Comparison of ENCODE assay signal across 8 cellular contexts in genomic region chr2:231037731-231038482, GRCh38. TPM values are rescaled to one million over a fixed set of nuclear protein-coding genes. Genes with fewer than 3 reads are reported as not detected.
DNase-seq lines count a peak whose midpoint lies in the region; ATAC-seq and TF ChIP-seq lines count a peak whose summit lies in the region.

No MANE protein-coding gene starts in this region.

- H3K27ac ChIP-seq in cardiac muscle cell (no peak overlapping the region), angular gyrus (ENCODE audit: low read depth, low read length) (peak overlapping the region; percentile 67), liver (ENCODE audit: low read depth in 1 of 2, low read length in 2 of 2) (peak overlapping the region; percentile 85), tibial artery (no peak overlapping the region)

- TF ChIP-seq RAD21 in liver (IDR thresholded peaks at IDR 0.05): no peak

- peak overlapping the region; percentile 37 for H3K4me3 ChIP-seq in cardiac muscle cell
- peak overlapping the region; percentile 69 to 95 (median 90) for H3K4me3 ChIP-seq in liver (ENCODE audit: low read depth in 1 of 3, low read length in 3 of 3)
- peak overlapping the region; percentile 10 to 36 for H3K4me3 ChIP-seq in tibial artery

- intact Hi-C loops in Right ventricle myocardium inferior (cut with DNase I): no loop called here
- intact Hi-C loops in tibial artery (cut with DNase I; ENCODE audit: low total_unique reads): no loop called here

- no peak for TF ChIP-seq CTCF in cardiac muscle cell (IDR thresholded peaks at IDR 0.05; ENCODE audit: low read depth, low read length)
- peak; percentile 6 for TF ChIP-seq CTCF in liver (IDR thresholded peaks at IDR 0.05; ENCODE audit: low read depth, low read length, missing input control)
- TF ChIP-seq CTCF in tibial artery (IDR thresholded peaks at IDR 0.05): no peak

- DNase-seq in cardiac muscle cell (ENCODE audit: low read depth in 1 of 2, low spot score in 1 of 2) (peak; percentile 6 to 54), Right ventricle myocardium inferior (ENCODE audit: missing footprints) (no peak), tibial artery (no peak), UCSD-AML1 (lab: John Stamatoyannopoulos, UW; ENCODE audit: unreplicated experiment) (no peak)
- no peak for DNase-seq in activated CD8-positive, alpha-beta memory T cell treated with anti-CD3 and anti-CD28 coated beads for 24 hours

- 1% methylated on average over 104 of the region's 104 CpGs for WGBS in liver

- peak overlapping the region in 1 of 2 donors; percentile 91 for H3K9ac ChIP-seq in liver (ENCODE audit: low read depth in 1 of 2, low read length in 2 of 2)

- no peak for ATAC-seq in Right ventricle myocardium inferior
- no peak for ATAC-seq in GM18867 (IDR thresholded peaks at IDR 0.05; ENCODE audit: unreplicated experiment)

- H3K9me3 ChIP-seq in cardiac muscle cell (ENCODE audit: low read depth) (no peaks in the 10 kb centered on the region), liver (ENCODE audit: control insufficient read depth in 4 of 4, low read length in 3 of 4) (no peaks in the 10 kb centered on the region), tibial artery (no peaks in the 10 kb centered on the region)

- H3K27me3 ChIP-seq in cardiac muscle cell (peaks cover 61% of the 10 kb centered on the region), liver (ENCODE audit: control insufficient read depth in 4 of 4, insufficient read depth in 4 of 4, low read length in 3 of 4) (no peaks in the 10 kb centered on the region), tibial artery (peaks cover 0 to 64% of the 10 kb centered on the region in 2 donors)

- no peaks in the 10 kb centered on the region for H3K36me3 ChIP-seq in cardiac muscle cell
- H3K36me3 ChIP-seq in liver (ENCODE audit: control insufficient read depth in 4 of 4, insufficient read depth in 3 of 4, low read depth in 1 of 4, low read length in 3 of 4): peaks cover 2 to 10% (median 5%) of the 10 kb centered on the region in 4 donors
- no peaks in the 10 kb centered on the region for H3K36me3 ChIP-seq in tibial artery

- H3K4me1 ChIP-seq in cardiac muscle cell (ENCODE audit: low read depth): no peaks in the 10 kb centered on the region
- H3K4me1 ChIP-seq in liver (ENCODE audit: control insufficient read depth in 4 of 4, insufficient read depth in 4 of 4, low read length in 3 of 4): peaks cover 8 to 67% (median 58%) of the 10 kb centered on the region in 4 donors
- peaks cover 0 to 13% (median 9%) of the 10 kb centered on the region in 4 donors for H3K4me1 ChIP-seq in tibial artery

TF ChIP-seq in liver, 16 proteins besides CTCF, POLR2A, EP300 and RAD21:
- TF ChIP-seq ZBTB33 (IDR thresholded peaks at IDR 0.05) (no peak), EGR1 (IDR thresholded peaks at IDR 0.05; ENCODE audit: low read depth in 2 of 2) (no peak), NR2F2 (IDR thresholded peaks at IDR 0.05) (no peak), REST (IDR thresholded peaks at IDR 0.05) (no peak), HNF4G (IDR thresholded peaks at IDR 0.05) (no peak), RXRA (IDR thresholded peaks at IDR 0.05) (no peak), JUND (IDR thresholded peaks at IDR 0.05) (no peak), FOXA1 (IDR thresholded peaks at IDR 0.05) (no peak), GABPA (IDR thresholded peaks at IDR 0.05 in 1 of 2, conservative IDR thresholded peaks at IDR 0.05 in 1 of 2) (no peak), SP1 (IDR thresholded peaks at IDR 0.05) (no peak), ATF3 (IDR thresholded peaks at IDR 0.05) (no peak), YY1 (IDR thresholded peaks at IDR 0.05) (no peak), MAX (IDR thresholded peaks at IDR 0.05) (no peak)
TF ChIP-seq in liver: peak in this region for 0.

RNA-seq across cellular contexts. Expression of gene C2orf72, which starts 0.6 kb away (rescaled TPM):
- total RNA-seq in cardiac muscle cell: 4.2 and 5.4 TPM in 2 replicates
- polyA plus RNA-seq in cardiac muscle cell: 2.2 and 5.3 TPM in 2 replicates
- total RNA-seq in Right ventricle myocardium inferior: 0.16 TPM
- 100 to 1,000 TPM in 1 of 2 donors, 10 to 100 TPM in 1; 74.8 to 141 TPM for total RNA-seq in liver
- 10 to 100 TPM; 33.2 to 94.9 TPM for polyA plus RNA-seq in liver

RNA-seq across cellular contexts. Expression of gene PSMD1, which starts 18.8 kb away (rescaled TPM):
- 68.1 and 122 TPM in 2 replicates for total RNA-seq in cardiac muscle cell
- 93.8 and 133 TPM in 2 replicates for polyA plus RNA-seq in cardiac muscle cell
- total RNA-seq in Right ventricle myocardium inferior: 86.3 TPM
- 10 to 100 TPM; 64.9 to 83.3 TPM for total RNA-seq in liver
- 10 to 100 TPM; 31.7 to 71.3 TPM for polyA plus RNA-seq in liver

RNA-seq across cellular contexts. Expression of gene SPATA3, which starts 42.0 kb away (rescaled TPM):
- total RNA-seq in cardiac muscle cell (not detected in 2 replicates), Right ventricle myocardium inferior (not detected), liver (not detected)
- polyA plus RNA-seq in cardiac muscle cell (not detected in 2 replicates), liver (not detected)

Comparison
In these comparisons a context has a peak if more than half of its experiments do, and no peak if none do; other contexts are left out.
1. DNase-seq: peak in cardiac muscle cell (2 of 2); none in Right ventricle myocardium inferior (single experiment), tibial artery (0 of 2), activated CD8-positive, alpha-beta memory T cell treated with anti-CD3 and anti-CD28 coated beads for 24 hours (single experiment) and UCSD-AML1 (single experiment).
2. H3K27ac ChIP-seq: peak in angular gyrus (single experiment) and liver (2 of 2); none in cardiac muscle cell (single experiment) and tibial artery (0 of 2).
3. H3K4me3 ChIP-seq: peak in every context shown above with its lines; median percentile 90 in liver; 37 in cardiac muscle cell; 23 in tibial artery.
4. RNA of gene C2orf72, which starts 0.6 kb away (total RNA-seq): 74.8 to 141 TPM in liver; 4.2 to 5.4 TPM in cardiac muscle cell and 0.16 TPM in Right ventricle myocardium inferior (single experiment); every median in the first group is over 10 times any median in the second.